26 cellular contexts compared by ENCODE assay signal in the genomic region with DNA sequence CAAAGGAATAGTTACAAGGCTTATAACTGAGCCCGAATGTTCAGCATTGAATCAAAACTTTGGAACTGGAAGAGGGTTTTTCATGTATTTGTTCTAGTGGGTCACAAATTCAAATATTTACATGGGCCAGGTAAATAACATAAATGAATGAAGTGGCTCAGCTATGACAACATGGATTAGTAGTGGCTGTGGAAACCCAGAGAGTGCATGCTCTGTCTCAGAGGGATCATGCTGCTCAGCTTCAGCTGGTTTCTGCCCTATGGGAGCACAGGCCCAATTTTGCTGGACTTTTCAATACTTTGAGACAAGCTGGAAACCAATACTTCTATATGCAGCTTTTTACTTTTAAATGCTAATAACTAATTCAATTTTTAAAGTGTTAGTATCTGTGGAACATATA. TPM values are rescaled to one million over a fixed set of nuclear protein-coding genes. Genes with fewer than 3 reads are reported as not detected.
"Had no signal": no experiment of that assay in that cellular context is flagged by ENCODE, and none has a peak within 500 bp of the region (broad histone marks: within the 10 kb centered on the region; RNA-seq: fewer than 3 reads in every experiment).

No MANE protein-coding gene starts in this region.

- H3K9me3 ChIP-seq: MG63 had no signal

- DNase-seq: activated B cell treated with CpG ODN at 0.5 μM for 24 hours; activated CD4-positive, alpha-beta T cell treated with anti-CD3 and anti-CD28 coated beads for 1 hour; activated CD4-positive, alpha-beta T cell treated with anti-CD3 and anti-CD28 coated beads, Interleukin-2, amount 10 ng/mL, durations not matched to agents 24 days and 14 days; activated CD4-positive, alpha-beta T cell treated with anti-CD3 and anti-CD28 coated beads, Interleukin-2, amount 50 U/mL, for 48 hours; activated CD8-positive, alpha-beta memory T cell treated with anti-CD3 and anti-CD28 coated beads, Interleukin-2, amount 10 ng/mL, durations not matched to agents 7 days and 5 days; activated effector memory CD4-positive, alpha-beta T cell treated with anti-CD3 and anti-CD28 coated beads, Interleukin-2, amount 50 U/mL, for 16 hours; activated naive CD4-positive, alpha-beta T cell treated with Interleukin-2 at 50 U/mL for 16 hours; activated naive CD8-positive, alpha-beta T cell treated with anti-CD3 and anti-CD28 coated beads, Interleukin-2, amount 50 U/mL, for 24 hours; activated T-cell treated with anti-CD3 and anti-CD28 coated beads, Interleukin-2, amount 50 U/mL, for 4 hours; amniotic stem cell; brain microvascular endothelial cell; cerebellar nuclear complex; MG63; NCI-H1105; NCI-H1436; NCI-H1694 treated with DMSO at 0.1 percent for 48 hours; NCI-H2107; NCI-H2171 treated with DMSO at 0.1 percent for 48 hours; NCI-H226; NCI-H82; SIG-M5; T-helper 17 cell; T-helper 9 cell had no signal

- H3K27me3 ChIP-seq: brain microvascular endothelial cell, MG63 had no signal

- H3K4me2 ChIP-seq: KMS-11 had no signal

- ATAC-seq: activated CD8-positive, alpha-beta memory T cell treated with anti-CD3 and anti-CD28 coated beads, Interleukin-2, amount 10 ng/mL, durations not matched to agents 7 days and 5 days; activated naive CD4-positive, alpha-beta T cell treated with anti-CD3 and anti-CD28 coated beads, Interleukin-2, amount 50 U/mL, for 72 hours; activated naive CD8-positive, alpha-beta T cell treated with anti-CD3 and anti-CD28 coated beads, Interleukin-2, amount 50 U/mL, for 24 hours; activated T-cell treated with anti-CD3 and anti-CD28 coated beads, Interleukin-2, amount 50 U/mL, for 4 hours; T-helper 17 cell had no signal

- FAIRE-seq: TTC549 had no signal

- H3K36me3 ChIP-seq: brain microvascular endothelial cell, MG63 had no signal

- H3K27ac ChIP-seq: brain microvascular endothelial cell, KMS-11 had no signal

- H3K4me3 ChIP-seq: MG63 had no signal

- H3K9ac ChIP-seq: KMS-11 had no signal

RNA-seq across cellular contexts. Expression of gene TENM1, which starts 37.9 kb away (rescaled TPM):
- total RNA-seq: activated B cell treated with CpG ODN at 0.5 μM for 24 hours; activated CD4-positive, alpha-beta T cell treated with anti-CD3 and anti-CD28 coated beads, Interleukin-2, amount 10 ng/mL, durations not matched to agents 24 days and 14 days had no signal
